Comparison of ENCODE assay signal across 19 cellular contexts in the genomic region with DNA sequence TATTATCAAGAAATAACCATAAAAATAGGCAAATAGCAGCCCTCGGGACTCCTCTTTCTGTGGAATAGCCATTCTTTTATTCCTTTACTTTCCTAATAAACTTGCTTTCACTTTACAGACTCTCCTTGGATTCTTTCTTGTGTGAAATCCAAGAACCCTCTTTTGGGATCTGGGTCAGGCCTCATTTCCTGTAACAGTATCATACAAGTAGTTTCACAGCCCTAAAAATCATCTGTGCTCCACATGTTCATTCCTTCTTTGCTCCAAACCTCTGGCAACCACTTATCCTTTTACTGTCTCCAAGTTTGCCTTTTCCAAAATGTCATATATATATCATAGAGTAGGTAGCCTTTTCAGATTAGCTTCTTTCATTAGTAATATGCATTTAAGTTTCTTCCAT. TPM values are rescaled to one million over a fixed set of nuclear protein-coding genes. Genes with fewer than 3 reads are reported as not detected.
DNase-seq lines count a peak whose midpoint lies in the region; TF ChIP-seq lines count a peak whose summit lies in the region.
"Had no signal": no experiment of that assay in that cellular context is flagged by ENCODE, and none has a peak within 500 bp of the region (broad histone marks: within the 10 kb centered on the region; RNA-seq: fewer than 3 reads in every experiment).

No MANE protein-coding gene starts in this region.

- H3K27ac ChIP-seq in fibroblast of lung (ENCODE audit: insufficient read depth, low read length) = no peak overlapping the region
- H3K27ac ChIP-seq in osteoblast (ENCODE audit: low read depth, low read length) = peak overlapping the region; percentile 70
- H3K27ac ChIP-seq in Peyer's patch = no peak overlapping the region
- H3K27ac ChIP-seq: neutrophil, RWPE1 had no signal

- H4K20me1 ChIP-seq in fibroblast of lung (ENCODE audit: control insufficient read depth, extremely low read depth, insufficient read depth, low read length) (no peaks in the 10 kb centered on the region), osteoblast (ENCODE audit: insufficient read depth, low read length) (no peaks in the 10 kb centered on the region)

- no peak overlapping the region for H3K9ac ChIP-seq in fibroblast of lung (ENCODE audit: insufficient read depth, low read length)

- H3K27me3 ChIP-seq in fibroblast of lung (ENCODE audit: control insufficient read depth, insufficient read depth, low read length) (no peaks in the 10 kb centered on the region), osteoblast (ENCODE audit: insufficient read depth, low read length) (no peaks in the 10 kb centered on the region), Peyer's patch (no peaks in the 10 kb centered on the region)
- H3K27me3 ChIP-seq: neutrophil had no signal

- H3K4me2 ChIP-seq in fibroblast of lung (ENCODE audit: extremely low read depth, insufficient read depth, low read length) (no peak overlapping the region), osteoblast (ENCODE audit: insufficient read depth, low read length) (peak overlapping the region; percentile 78)

- DNase-seq in AG09319 (ENCODE audit: extremely low read depth, low read depth) = peak; percentile 77
- DNase-seq in LHCN-M2 (ENCODE audit: low read depth) = peak; percentile 64
- DNase-seq in fibroblast of lung (ENCODE audit: low read depth in 2 of 2) = peak; percentile 68 to 78
- no peak for DNase-seq in osteoblast (ENCODE audit: insufficient read length, low spot score, missing footprints)
- DNase-seq in NCI-H2081 treated with DMSO at 0.1 percent for 48 hours (lab: John Stamatoyannopoulos, UW) = no peak
- DNase-seq in SHP77 (lab: John Stamatoyannopoulos, UW) = no peak
- no peak for DNase-seq in effector CD4-positive, alpha-beta T cell
- no peak for DNase-seq in Peyer's patch
- DNase-seq: activated CD4-positive, CD25-positive, alpha-beta regulatory T cell; activated CD8-positive, alpha-beta memory T cell treated with anti-CD3 and anti-CD28 coated beads, Interleukin-2, amount 10 ng/mL, durations not matched to agents 7 days and 5 days; activated gamma-delta T cell; Calu3; foreskin melanocyte; NCI-H1105; NCI-H2171 treated with DMSO at 0.1 percent for 48 hours; T-helper 17 cell had no signal

- H2AFZ ChIP-seq in fibroblast of lung (ENCODE audit: low read length) (no peak overlapping the region), osteoblast (ENCODE audit: low read length) (peak overlapping the region; percentile 83)

- TF ChIP-seq POLR2A in Peyer's patch (IDR thresholded peaks at IDR 0.05) = no peak

- H3K4me3 ChIP-seq in fibroblast of lung (replicated peaks in 1 of 4; ENCODE audit: control extremely low read depth in 1 of 4, insufficient read depth in 1 of 4, low read depth in 3 of 4, low read length in 4 of 4) (no peak overlapping the region), osteoblast (ENCODE audit: insufficient read depth, low read length) (no peak overlapping the region), Peyer's patch (no peak overlapping the region)
- H3K4me3 ChIP-seq: skin epidermis had no signal

- H3K36me3 ChIP-seq in fibroblast of lung (ENCODE audit: control insufficient read depth, insufficient read depth, low read length) = no peaks in the 10 kb centered on the region
- H3K36me3 ChIP-seq in osteoblast (ENCODE audit: insufficient read depth, low read length) = no peaks in the 10 kb centered on the region
- H3K36me3 ChIP-seq in Peyer's patch = no peaks in the 10 kb centered on the region
- H3K36me3 ChIP-seq: neutrophil had no signal

- TF ChIP-seq CTCF in AG09319 (IDR thresholded peaks at IDR 0.05; ENCODE audit: low read depth, low read length) = no peak
- TF ChIP-seq CTCF in fibroblast of lung (conservative IDR thresholded peaks at IDR 0.05 in 1 of 2, IDR thresholded peaks at IDR 0.05 in 1 of 2; ENCODE audit: low read depth in 1 of 2, low read length in 2 of 2) = no peak
- no peak for TF ChIP-seq CTCF in osteoblast (IDR thresholded peaks at IDR 0.05; ENCODE audit: extremely low read depth, low read depth, low read length)
- no peak for TF ChIP-seq CTCF in Peyer's patch (IDR thresholded peaks at IDR 0.05)

- H3K9me3 ChIP-seq in fibroblast of lung (ENCODE audit: control insufficient read depth, insufficient read depth, low read depth, low read length) (no peaks in the 10 kb centered on the region), osteoblast (ENCODE audit: low read depth, low read length) (no peaks in the 10 kb centered on the region), Peyer's patch (no peaks in the 10 kb centered on the region)
- H3K9me3 ChIP-seq: neutrophil had no signal

- H3K4me1 ChIP-seq in fibroblast of lung (ENCODE audit: control insufficient read depth, extremely low read depth, insufficient read depth, low read length) (peaks cover 3% of the 10 kb centered on the region), osteoblast (ENCODE audit: insufficient read depth, low read length) (peaks cover 20% of the 10 kb centered on the region), Peyer's patch (no peaks in the 10 kb centered on the region)

- H3K79me2 ChIP-seq in fibroblast of lung (ENCODE audit: control insufficient read depth, insufficient read depth, low read length) (no peaks in the 10 kb centered on the region), osteoblast (ENCODE audit: insufficient read depth, low read length) (no peaks in the 10 kb centered on the region)

RNA-seq across cellular contexts. Expression of a gene that starts 13.5 kb away (rescaled TPM):
- total RNA-seq in LHCN-M2 (2014; rRNA removed) = 762 and 846 TPM in 2 replicates
- polyA plus RNA-seq in LHCN-M2 (2012) = 193 TPM
- total RNA-seq in fibroblast of lung = 111 and 257 TPM in 2 replicates
- polyA plus RNA-seq in fibroblast of lung = 217 and 324 TPM in 2 replicates
- polyA plus RNA-seq in fibroblast of lung (2012) = 125 and 203 TPM in 2 replicates
- 43.7 and 113 TPM in 2 replicates for polyA minus RNA-seq in fibroblast of lung (ENCODE audit: low replicate concordance)
- 219 and 280 TPM in 2 replicates for total RNA-seq in osteoblast
- total RNA-seq in Peyer's patch = 10 to 100 TPM; 14.7 to 40.6 (median 22.7) TPM

Comparison
In these comparisons a context has a peak if more than half of its experiments do, and no peak if none do; other contexts are left out.
1. DNase-seq: peak in AG09319 (single experiment), LHCN-M2 (single experiment) and fibroblast of lung (2 of 2); none in osteoblast (single experiment), NCI-H2081 treated with DMSO at 0.1 percent for 48 hours (single experiment), SHP77 (0 of 2), effector CD4-positive, alpha-beta T cell (single experiment) and Peyer's patch (0 of 3).